Comparison of ENCODE assay signal across 22 cellular contexts in the genomic region with DNA sequence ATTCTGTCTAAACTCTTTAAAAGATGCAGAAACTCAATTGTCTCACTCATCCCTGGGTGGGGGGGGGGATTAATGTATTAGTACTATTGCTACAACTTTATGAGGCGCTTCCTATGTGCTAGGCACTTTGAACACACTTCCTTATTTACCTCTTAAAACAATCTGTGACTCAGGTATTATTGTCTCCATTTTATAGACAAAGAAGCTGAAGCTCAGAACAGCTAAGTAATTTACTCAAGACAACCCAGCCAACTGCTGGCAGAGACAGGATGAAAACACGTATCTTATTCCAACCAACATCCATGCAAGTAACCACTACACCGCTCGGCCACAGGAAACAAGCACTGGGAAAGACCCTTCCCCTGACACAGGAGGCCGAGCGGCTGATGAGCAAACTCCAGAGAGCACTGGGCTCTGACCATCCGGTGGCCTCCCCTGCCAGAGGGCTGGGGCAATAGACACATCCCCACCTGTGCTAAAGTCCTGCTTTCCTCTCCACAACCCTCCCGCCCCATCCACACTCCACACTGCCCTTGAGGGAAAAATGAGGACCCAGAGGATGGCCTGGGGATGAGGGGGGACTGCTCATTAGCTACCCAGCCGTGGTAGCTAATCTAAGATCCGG.
DNase-seq lines count a peak whose midpoint lies in the region; ATAC-seq, FAIRE-seq and TF ChIP-seq lines count a peak whose summit lies in the region.
"Had no signal": no experiment of that assay in that cellular context is flagged by ENCODE, and none has a peak within 500 bp of the region (broad histone marks: within the 10 kb centered on the region; RNA-seq: fewer than 3 reads in every experiment).

No MANE protein-coding gene starts in this region.

- TF ChIP-seq EP300 in GM12878 (IDR thresholded peaks at IDR 0.05; ENCODE audit: borderline replicate concordance in 1 of 2, control insufficient read depth in 1 of 2, low read depth in 2 of 2, low read length in 2 of 2) = no peak

- no peak for TF ChIP-seq POLR2A in IMR-90 (IDR thresholded peaks at IDR 0.05; ENCODE audit: low read depth, low read length)
- TF ChIP-seq POLR2A in GM12878 (IDR thresholded peaks at IDR 0.05; ENCODE audit: low read depth, low read length) = no peak

- CTCF ChIA-PET in IMR-90 (lab: Yijun Ruan, JAX) (no interaction called here), GM12878 (lab: Yijun Ruan, JAX) (interaction anchor here (0.8 to 1.4 kb wide), 4 partner anchors 14 to 136 kb away, joined by 3 to 4 read pairs (median 4); no protein-coding TSS in a partner anchor)

- H2AK5ac ChIP-seq in IMR-90 (ENCODE audit: low read depth, low read length) = peak overlapping the region; percentile 79

- peak overlapping the region; percentile 97; the same call in 1 of the 2 replicates for H2BK20ac ChIP-seq in IMR-90 (ENCODE audit: low read depth, low read length)

- H3K9me1 ChIP-seq in IMR-90 (ENCODE audit: insufficient read depth, low read length) = peaks cover 50% of the 10 kb centered on the region

- H4K20me1 ChIP-seq in IMR-90 (ENCODE audit: insufficient read depth, low read length) (no peaks in the 10 kb centered on the region), GM12878 (ENCODE audit: control insufficient read depth, insufficient read depth) (no peaks in the 10 kb centered on the region)
- H4K20me1 ChIP-seq: BLaER1 had no signal

- no peak for FAIRE-seq in GM12878 (lab: Jason Lieb, UNC)
- FAIRE-seq in urothelium cell line (lab: Jason Lieb, UNC) = peak; percentile 83
- FAIRE-seq: GM18507, H1 had no signal

- no peaks in the 10 kb centered on the region for H3K36me3 Mint-ChIP-seq in activated T-helper 17 cell treated with anti-CD3 and anti-CD28 coated beads, Interleukin-2, amount 50 U/mL, for 72 hours (ENCODE audit: low read depth)
- H3K36me3 Mint-ChIP-seq: CD4-positive, alpha-beta memory T cell had no signal

- H3K4me3 Mint-ChIP-seq in activated T-helper 17 cell treated with anti-CD3 and anti-CD28 coated beads, Interleukin-2, amount 50 U/mL, for 72 hours = no peak overlapping the region
- H3K4me3 Mint-ChIP-seq: CD4-positive, alpha-beta memory T cell had no signal

- peak overlapping the region; percentile 84 for H2BK120ac ChIP-seq in IMR-90 (ENCODE audit: low read depth, low read length)

- TF ChIP-seq RAD21 in IMR-90 (IDR thresholded peaks at IDR 0.05; ENCODE audit: low read length) = no peak
- TF ChIP-seq RAD21 in GM12878 (IDR thresholded peaks at IDR 0.05; ENCODE audit: insufficient read depth, low read depth, low read length) = no peak

- POLR2A ChIA-PET in IMR-90 (lab: Charles Lee; ENCODE audit: unreplicated experiment) (no interaction called here), GM12878 (lab: Charles Lee) (interaction anchor here (1.0 to 1.4 kb wide), 3 partner anchors 13 to 65 kb away, joined by 3 to 4 read pairs (median 3); no protein-coding TSS in a partner anchor)

- no peak for TF ChIP-seq CTCF in IMR-90 (conservative IDR thresholded peaks at IDR 0.05; ENCODE audit: low read depth, low read length)
- TF ChIP-seq CTCF in GM12878 (IDR thresholded peaks at IDR 0.05 in 2 of 3, conservative IDR thresholded peaks at IDR 0.05 in 1 of 3; ENCODE audit: control insufficient read depth in 2 of 3, extremely low read depth in 1 of 3, insufficient read depth in 1 of 3, low read depth in 3 of 3, low read length in 3 of 3) = no peak
- no peak for TF ChIP-seq CTCF in BE2C (IDR thresholded peaks at IDR 0.05; ENCODE audit: low read depth, low read length)

- in situ Hi-C loops in IMR-90 (cut with MboI; ENCODE audit: low sequenced_read_pairs) (no loop called here), GM12878 (cut with MboI) (no loop called here)

- H4K5ac ChIP-seq in IMR-90 (ENCODE audit: low read depth, low read length) = peak overlapping the region; percentile 58; the same call in 1 of the 2 replicates

- H3K4me3 ChIP-seq in IMR-90 (ENCODE audit: insufficient read depth, low read depth, low read length) (no peak overlapping the region), GM12878 (no peak overlapping the region), BE2C (ENCODE audit: low read depth, low read length) (no peak overlapping the region)
- H3K4me3 ChIP-seq: BLaER1, MG63 had no signal

- no peak overlapping the region for H3K23ac ChIP-seq in IMR-90 (ENCODE audit: low read depth, low read length)

- H3K36me3 ChIP-seq in IMR-90 (ENCODE audit: control insufficient read depth, insufficient read depth, low read length) (no peaks in the 10 kb centered on the region), GM12878 (ENCODE audit: control insufficient read depth in 2 of 2, insufficient read depth in 2 of 2, low read length in 1 of 2) (no peaks in the 10 kb centered on the region), BE2C (no peaks in the 10 kb centered on the region)
- H3K36me3 ChIP-seq: BLaER1, MG63 had no signal

- no peaks in the 10 kb centered on the region for H3K4me1 Mint-ChIP-seq in activated T-helper 17 cell treated with anti-CD3 and anti-CD28 coated beads, Interleukin-2, amount 50 U/mL, for 72 hours
- H3K4me1 Mint-ChIP-seq: CD4-positive, alpha-beta memory T cell had no signal

- SMC1A ChIA-PET in GM12878 (lab: Charles Lee; ENCODE audit: uncharacterized antibody, unreplicated experiment) = interaction anchor here (0.6 to 2.3 kb wide), 14 partner anchors 10 to 247 kb away, joined by 3 to 8 read pairs (median 4); no protein-coding TSS in a partner anchor

- no peak overlapping the region for H2AFZ ChIP-seq in IMR-90 (replicated peaks; ENCODE audit: low read length, poor library complexity)
- H2AFZ ChIP-seq in GM12878 (ENCODE audit: control insufficient read depth, low read depth, low read length) = no peak overlapping the region

- H2BK5ac ChIP-seq in IMR-90 (ENCODE audit: low read depth, low read length, poor library complexity, severe bottlenecking) = peak overlapping the region; percentile 44

- H3K79me2 ChIP-seq in GM12878 (ENCODE audit: control insufficient read depth, insufficient read depth, low read length) = no peaks in the 10 kb centered on the region

- dilution Hi-C loops in IMR-90 (cut with HindIII; ENCODE audit: low sequenced_read_pairs, unreplicated experiment) = no loop called here

- RAD21 ChIA-PET in GM12878 (lab: Charles Lee; ENCODE audit: unreplicated experiment) = interaction anchor here (0.6 to 1.0 kb wide), 4 partner anchors 18 to 287 kb away, joined by 4 to 5 read pairs (median 4); partner anchors contain the start of gene DPF3

- H3K9me3 ChIP-seq in IMR-90 (ENCODE audit: control insufficient read depth, insufficient read depth, low read length) (no peaks in the 10 kb centered on the region), GM12878 (replicated peaks; ENCODE audit: control insufficient read depth, insufficient read depth, low read length) (no peaks in the 10 kb centered on the region), BE2C (no peaks in the 10 kb centered on the region)
- H3K9me3 ChIP-seq: BLaER1, Caco-2, MG63 had no signal

- intact Hi-C loops in IMR-90 (cut with micrococcal nuclease) = no loop called here
- intact Hi-C loops in GM12878 (cut with micrococcal nuclease; ENCODE audit: unreplicated experiment) = no loop called here
- intact Hi-C loops in left colon (cut with DNase I, micrococcal nuclease) = no loop called here

- H3K27me3 Mint-ChIP-seq in activated T-helper 17 cell treated with anti-CD3 and anti-CD28 coated beads, Interleukin-2, amount 50 U/mL, for 72 hours = peaks cover 3% of the 10 kb centered on the region

- DNase-seq in IMR-90 = no peak
- no peak for DNase-seq in GM12878 (ENCODE audit: low read depth, low spot score)
- no peak for DNase-seq in left colon
- no peak for DNase-seq in urothelium cell line (ENCODE audit: low spot score)
- no peak for DNase-seq in DMS53 (lab: John Stamatoyannopoulos, UW)
- DNase-seq in BE2C = no peak
- DNase-seq: Caco-2; CD4-positive, alpha-beta memory T cell; DMS 273 treated with DMSO at 0.1 percent for 48 hours; DND-41; Kasumi-1; MG63; NCI-H1417 treated with DMSO at 0.1 percent for 48 hours; NCI-H187; NCI-H446 treated with DMSO at 0.1 percent for 48 hours; NCI-H526 treated with DMSO at 0.1 percent for 48 hours; Right ventricle myocardium superior had no signal

- H3K27me3 ChIP-seq in IMR-90 (ENCODE audit: control insufficient read depth, insufficient read depth, low read length) = no peaks in the 10 kb centered on the region
- H3K27me3 ChIP-seq in GM12878 (replicated peaks in 1 of 2; ENCODE audit: control insufficient read depth in 2 of 2, insufficient read depth in 2 of 2, low read length in 1 of 2) = peaks cover 0 to 4% of the 10 kb centered on the region in 2 experiments; a peak in 1 of 4 replicates
- H3K27me3 ChIP-seq in BE2C = no peaks in the 10 kb centered on the region
- H3K27me3 ChIP-seq: BLaER1, MG63 had no signal

- H3K4ac ChIP-seq in IMR-90 (ENCODE audit: low read depth, low read length) = peak overlapping the region; percentile 97

- no TSS peak for BruUV-seq in IMR-90 (replicated peaks; lab: Mats Ljungman, UMichigan)
- BruUV-seq in GM12878 (replicated peaks; lab: Mats Ljungman, UMichigan) = no TSS peak

- peak overlapping the region; percentile 90 for H2AK9ac ChIP-seq in IMR-90 (replicated peaks; ENCODE audit: low read depth, low read length, poor library complexity)

- H3K79me1 ChIP-seq in IMR-90 (ENCODE audit: low read depth in 1 of 2, low read length in 2 of 2) = peaks cover 0 to 17% of the 10 kb centered on the region in 2 experiments; a peak in 2 of 4 replicates

- peak overlapping the region; percentile 87 to 91; a peak in 3 of 4 replicates for H4K8ac ChIP-seq in IMR-90 (ENCODE audit: low read depth in 2 of 2, low read length in 2 of 2)

- H3K9ac ChIP-seq in IMR-90 (ENCODE audit: low read depth, low read length) (no peak overlapping the region), GM12878 (ENCODE audit: control insufficient read depth, insufficient read depth, low read length) (no peak overlapping the region)
- H3K9ac ChIP-seq: BLaER1 had no signal

- H3K4me1 ChIP-seq in IMR-90 (ENCODE audit: control insufficient read depth, insufficient read depth, low read length) = peaks cover 38% of the 10 kb centered on the region
- peaks cover 9% of the 10 kb centered on the region for H3K4me1 ChIP-seq in GM12878 (ENCODE audit: control insufficient read depth, insufficient read depth, low read length)
- H3K4me1 ChIP-seq in BE2C = peaks cover 17% of the 10 kb centered on the region
- H3K4me1 ChIP-seq: BLaER1, Caco-2 had no signal

- peak overlapping the region; percentile 26; the same call in 1 of the 2 replicates for H3K18ac ChIP-seq in IMR-90 (ENCODE audit: low read depth, low read length)

- H3K27ac ChIP-seq in IMR-90 (ENCODE audit: insufficient read depth, low read length) (no peak overlapping the region), GM12878 (ENCODE audit: control insufficient read depth, insufficient read depth) (no peak overlapping the region)
- H3K27ac ChIP-seq: BLaER1 had no signal

- H3K27ac Mint-ChIP-seq in activated T-helper 17 cell treated with anti-CD3 and anti-CD28 coated beads, Interleukin-2, amount 50 U/mL, for 72 hours = no peak overlapping the region
- H3K27ac Mint-ChIP-seq: CD4-positive, alpha-beta memory T cell had no signal

- no peak overlapping the region for H3K56ac ChIP-seq in IMR-90 (ENCODE audit: extremely low read depth, insufficient read depth, low read length)

- peak overlapping the region; percentile 16; the same call in 1 of the 2 replicates for H3K14ac ChIP-seq in IMR-90 (replicated peaks; ENCODE audit: low read depth, low read length)

- H3K4me2 ChIP-seq in IMR-90 (ENCODE audit: low read depth, low read length) (no peak overlapping the region), GM12878 (ENCODE audit: control insufficient read depth, insufficient read depth) (no peak overlapping the region)
- H3K4me2 ChIP-seq: BLaER1 had no signal

- ATAC-seq in IMR-90 (ENCODE audit: low read depth) = no peak
- peak; percentile 81 for ATAC-seq in GM12878
- peak; percentile 64 for ATAC-seq in left colon
- ATAC-seq in activated T-helper 17 cell treated with anti-CD3 and anti-CD28 coated beads, Interleukin-2, amount 50 U/mL, for 72 hours (replicated peaks) = no peak
- ATAC-seq: HCT116 had no signal

- H3K9me3 Mint-ChIP-seq in activated T-helper 17 cell treated with anti-CD3 and anti-CD28 coated beads, Interleukin-2, amount 50 U/mL, for 72 hours = no peaks in the 10 kb centered on the region
- H3K9me3 Mint-ChIP-seq: CD4-positive, alpha-beta memory T cell had no signal

- peak overlapping the region; percentile 92 for H4K91ac ChIP-seq in IMR-90 (ENCODE audit: insufficient read depth, low read depth, low read length)

- peak overlapping the region; percentile 75; the same call in 1 of the 3 replicates for H2BK15ac ChIP-seq in IMR-90 (ENCODE audit: low read depth, low read length)

- no CpG with 5 or more reads among the region's 10 CpGs for WGBS in IMR-90 (ENCODE audit: extremely low coverage in 2 of 2, insufficient read length in 1 of 2), 2 experiments
- 13% methylated on average over 10 of the region's 10 CpGs for WGBS in GM12878 (ENCODE audit: insufficient coverage, insufficient replicate concordance, low lambda C conversion rate, missing lambda C conversion rate)

Comparison
In these comparisons a context has a peak if more than half of its experiments do, and no peak if none do; other contexts are left out.
1. ATAC-seq: peak in GM12878 (single experiment) and left colon (single experiment); none in IMR-90 (single experiment) and activated T-helper 17 cell treated with anti-CD3 and anti-CD28 coated beads, Interleukin-2, amount 50 U/mL, for 72 hours (single experiment).